8 cellular contexts compared by ENCODE assay signal in genomic region chr10:69179743-69180524, GRCh38. TPM values are rescaled to one million over a fixed set of nuclear protein-coding genes. Genes with fewer than 3 reads are reported as not detected.
DNase-seq lines count a peak whose midpoint lies in the region; ATAC-seq, FAIRE-seq and TF ChIP-seq lines count a peak whose summit lies in the region.

Gene SUPV3L1, plus strand, starts transcription at chr10:69180234. Its CDS starts 58 bp downstream, at chr10:69180292.

- H3K4me1 Mint-ChIP-seq in activated CD4-positive, alpha-beta T cell treated with anti-CD3 and anti-CD28 coated beads for 36 hours, result peaks cover 38% of the 10 kb centered on the region

- POLR2A ChIA-PET in activated CD4-positive, alpha-beta T cell treated with anti-CD3 and anti-CD28 coated beads for 36 hours (lab: Charles Lee), result interaction anchor here (0.5 kb wide), 1 partner anchor 432 kb away, joined by 3 read pairs; no protein-coding TSS in a partner anchor

- peak; percentile 96 for DNase-seq in AG20443 (ENCODE audit: low spot score)
- peak; percentile 94 for DNase-seq in NCI-H510A (lab: John Stamatoyannopoulos, UW)
- DNase-seq in activated CD4-positive, alpha-beta T cell treated with anti-CD3 and anti-CD28 coated beads for 36 hours, result peak; percentile 91
- peak; percentile 99 for DNase-seq in choroid plexus epithelial cell (ENCODE audit: low read depth)
- peak; percentile 95 for DNase-seq in kidney
- peak; percentile 91 for DNase-seq in stimulated activated CD4-positive, alpha-beta T cell treated with anti-CD3 and anti-CD28 coated beads, Interleukin-15, amount 100 ng/mL, for 24 hours

- FAIRE-seq in kidney (lab: Jason Lieb, UNC), result no peak

- no peaks in the 10 kb centered on the region for H3K27me3 Mint-ChIP-seq in activated CD4-positive, alpha-beta T cell treated with anti-CD3 and anti-CD28 coated beads for 36 hours

- peak within 1 kb of the TSS; percentile 100 for H3K27ac Mint-ChIP-seq in activated CD4-positive, alpha-beta T cell treated with anti-CD3 and anti-CD28 coated beads for 36 hours

- ATAC-seq in GM19043 (IDR thresholded peaks at IDR 0.05; ENCODE audit: low read depth, unreplicated experiment) (peak; percentile 67), HG03378 (IDR thresholded peaks at IDR 0.05; ENCODE audit: unreplicated experiment) (peak; percentile 83)
- peak; percentile 89 for ATAC-seq in activated CD4-positive, alpha-beta T cell treated with anti-CD3 and anti-CD28 coated beads for 36 hours

- intact Hi-C loops in activated CD4-positive, alpha-beta T cell treated with anti-CD3 and anti-CD28 coated beads for 36 hours (cut with DNase I, micrococcal nuclease), result loop anchor here (1.0 to 5.0 kb wide), 15 partner anchors 35 to 992 kb away; partner anchors contain the start of genes DDX21 (in 2 of the 2), VPS26A (in 2 of the 2), DDX50 (in 1 of the 2) and KIFBP (in 1 of the 2)
- intact Hi-C loops in kidney (cut with DNase I), result no loop called here

- H3K27ac ChIP-seq in kidney (ENCODE audit: low read depth in 2 of 2, low read length in 2 of 2), result peak within 1 kb of the TSS; percentile 95

- no peaks in the 10 kb centered on the region for H3K9me3 Mint-ChIP-seq in activated CD4-positive, alpha-beta T cell treated with anti-CD3 and anti-CD28 coated beads for 36 hours (ENCODE audit: low read depth)

- peak within 1 kb of the TSS; percentile 92 to 99 for H3K9ac ChIP-seq in kidney (ENCODE audit: low read length in 2 of 2)

- peaks cover 2% of the 10 kb centered on the region for H3K36me3 Mint-ChIP-seq in activated CD4-positive, alpha-beta T cell treated with anti-CD3 and anti-CD28 coated beads for 36 hours (ENCODE audit: low read depth)

- peaks cover 8 to 15% of the 10 kb centered on the region in 2 donors for H3K4me1 ChIP-seq in kidney (ENCODE audit: control insufficient read depth in 1 of 2, insufficient read depth in 1 of 2, low read depth in 1 of 2, low read length in 2 of 2)

- TF ChIP-seq CTCF in choroid plexus epithelial cell (conservative IDR thresholded peaks at IDR 0.05; ENCODE audit: low read depth, low read length), result no peak
- no peak for TF ChIP-seq CTCF in kidney (IDR thresholded peaks at IDR 0.05; ENCODE audit: borderline replicate concordance, extremely low read depth, insufficient read depth)

- H3K36me3 ChIP-seq in kidney (ENCODE audit: control insufficient read depth in 1 of 2, insufficient read depth in 2 of 2, low read length in 2 of 2), result peaks cover 5 to 7% of the 10 kb centered on the region in 2 donors

- H3K4me3 ChIP-seq in choroid plexus epithelial cell (ENCODE audit: low read depth, low read length) (peak within 1 kb of the TSS; percentile 99), kidney (ENCODE audit: low read length in 2 of 2) (peak within 1 kb of the TSS; percentile 97 to 99)

- H3K9me3 ChIP-seq in kidney (ENCODE audit: control insufficient read depth in 1 of 2, low read length in 2 of 2), result no peaks in the 10 kb centered on the region

- H3K4me3 Mint-ChIP-seq in activated CD4-positive, alpha-beta T cell treated with anti-CD3 and anti-CD28 coated beads for 36 hours, result peak within 1 kb of the TSS; percentile 90

- CTCF ChIA-PET in activated CD4-positive, alpha-beta T cell treated with anti-CD3 and anti-CD28 coated beads for 36 hours (lab: Charles Lee), result interaction anchor here (0.6 to 0.7 kb wide), 3 partner anchors 25 to 46 kb away, joined by 3 read pairs; no protein-coding TSS in a partner anchor

RNA-seq across cellular contexts. Expression of gene SUPV3L1, which starts in this region (rescaled TPM):
- 10 to 100 TPM; 46.6 to 54.1 TPM for total RNA-seq in activated CD4-positive, alpha-beta T cell treated with anti-CD3 and anti-CD28 coated beads for 36 hours
- total RNA-seq in kidney, result 25.1 TPM
- polyA plus RNA-seq in kidney (ENCODE audit: insufficient read depth, low read depth, low replicate concordance), result 48.3 TPM

Comparison
In these comparisons a context has a peak if more than half of its experiments do, and no peak if none do; other contexts are left out.
1. Peak in every context shown above with its lines: DNase-seq, ATAC-seq, H3K4me3 ChIP-seq and H3K27ac ChIP-seq.